Comparison of ENCODE assay signal across 22 cellular contexts in genomic region chr6:89393659-89394058, GRCh38.
"Had no signal": no experiment of that assay in that cellular context is flagged by ENCODE, and none has a peak within 500 bp of the region (broad histone marks: within the 10 kb centered on the region; RNA-seq: fewer than 3 reads in every experiment).

No MANE protein-coding gene starts in this region.

- DNase-seq: Karpas-422; KBM-7; MG63; NCI-H1092 treated with DMSO at 0.1 percent for 48 hours; NCI-H1436; NCI-H187; NCI-H2029; NCI-H2081 treated with DMSO at 0.1 percent for 48 hours; NCI-H2171; NCI-H226; NCI-H446; NCI-H510A; NCI-H524 treated with DMSO at 0.1 percent for 48 hours; NCI-H69; NCI-H774; NK-92 treated with Interleukin-12 subunit alpha and Interleukin-12 subunit beta, amount 100 ng/mL, for 24 hours; OCI-M1; Right ventricle myocardium superior; RPMI8226; SIG-M5 had no signal

- H3K27me3 ChIP-seq: SJSA1 had no signal

- H3K4me3 ChIP-seq: MG63, SJSA1, SK-N-MC had no signal

- H3K36me3 ChIP-seq: MG63, SJSA1 had no signal

- H3K27ac ChIP-seq: SJSA1, SK-N-MC had no signal

- H3K4me1 ChIP-seq: SJSA1 had no signal

- H3K9me3 ChIP-seq: MG63, SJSA1 had no signal
